8 cellular contexts compared by ENCODE assay signal in the genomic region with DNA sequence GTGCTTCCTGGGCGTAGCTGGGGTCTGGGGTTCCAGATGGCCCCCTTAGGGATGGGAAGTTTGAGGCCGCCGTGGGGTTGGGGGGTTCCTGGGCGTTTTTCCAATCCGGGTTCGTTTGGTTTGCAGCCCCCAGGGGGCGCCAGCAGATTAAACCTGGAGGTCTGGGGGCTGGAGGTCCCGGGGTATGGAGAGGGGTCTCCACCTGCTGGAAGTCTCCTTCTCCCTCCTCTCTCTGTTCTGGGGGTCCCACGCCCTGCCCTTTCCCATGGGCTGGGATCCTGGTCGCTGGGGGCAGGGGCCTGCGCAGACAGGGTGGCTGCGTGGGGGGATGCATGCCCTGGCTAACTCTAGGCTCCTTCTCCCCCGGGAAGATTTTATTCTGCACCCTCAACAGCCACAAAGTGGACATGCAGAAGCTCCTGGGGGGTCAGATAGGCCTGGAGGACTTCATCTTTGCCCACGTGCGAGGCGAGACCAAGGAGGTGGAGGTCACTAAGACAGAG. TPM values are rescaled to one million over a fixed set of nuclear protein-coding genes. Genes with fewer than 3 reads are reported as not detected.
A peak's percentile ranks its signal among the peaks of the same experiment; 100 is the strongest.
DNase-seq lines count a peak whose midpoint lies in the region; TF ChIP-seq lines count a peak whose summit lies in the region.

No MANE protein-coding gene starts in this region.

- no peak for TF ChIP-seq POLR2A in vagina (IDR thresholded peaks at IDR 0.05)

- WGBS in HUES64: 31% methylated on average over 16 of the region's 16 CpGs

- H3K4me1 ChIP-seq in BE2C (no peaks in the 10 kb centered on the region), HUES64 (ENCODE audit: insufficient read depth, low read length) (no peaks in the 10 kb centered on the region), vagina (peaks cover 14% of the 10 kb centered on the region)

- H3K9me3 ChIP-seq in BE2C (no peaks in the 10 kb centered on the region; the same call in 1 of the 2 replicates), HUES64 (ENCODE audit: insufficient read depth, low read depth, low read length) (no peaks in the 10 kb centered on the region), vagina (no peaks in the 10 kb centered on the region)

- H3K27me3 ChIP-seq in BE2C (peaks cover 46% of the 10 kb centered on the region), HUES64 (ENCODE audit: insufficient read depth, low read length) (peaks cover 35% of the 10 kb centered on the region), vagina (no peaks in the 10 kb centered on the region)

- H3K36me3 ChIP-seq in BE2C: no peaks in the 10 kb centered on the region
- H3K36me3 ChIP-seq in HUES64 (ENCODE audit: insufficient read depth, low read length): no peaks in the 10 kb centered on the region
- H3K36me3 ChIP-seq in vagina: no peaks in the 10 kb centered on the region

- H3K4me3 ChIP-seq in BE2C (ENCODE audit: low read depth, low read length) (no peak overlapping the region), HUES64 (ENCODE audit: low read length) (peak overlapping the region; percentile 51), vagina (peak overlapping the region; percentile 31 to 50)

- peak; percentile 65 for TF ChIP-seq CTCF in BE2C (IDR thresholded peaks at IDR 0.05; ENCODE audit: low read depth, low read length)
- TF ChIP-seq CTCF in vagina (IDR thresholded peaks at IDR 0.05): peak in 1 of 3 experiments; percentile 19

- H3K9ac ChIP-seq in HUES64 (ENCODE audit: low read depth, low read length): peak overlapping the region; percentile 61; the same call in 1 of the 2 replicates

- H3K27ac ChIP-seq in HUES64 (ENCODE audit: low read depth, low read length) (no peak overlapping the region), vagina (no peak overlapping the region)

- intact Hi-C loops in vagina (cut with DNase I): loop anchor here (2.0 kb wide), 1 partner anchor 33 kb away; no protein-coding TSS in a partner anchor

- DNase-seq in BE2C (peak; percentile 55), left kidney (ENCODE audit: low read depth, low spot score) (peak; percentile 61), vagina (ENCODE audit: extremely low spot score in 2 of 2) (no peak), NCI-H1436 (lab: John Stamatoyannopoulos, UW) (no peak), AG20443 (ENCODE audit: low spot score) (no peak), NCI-H187 treated with DMSO at 0.1 percent for 48 hours (lab: John Stamatoyannopoulos, UW) (no peak)
- peak; percentile 42 for DNase-seq in activated naive CD4-positive, alpha-beta T cell treated with Interleukin-2 at 50 U/mL for 16 hours

RNA-seq across cellular contexts. Expression of a gene that starts 0.9 kb away (rescaled TPM):
- not detected for polyA plus RNA-seq in BE2C (2012; ENCODE audit: insufficient read depth, insufficient read length, low read depth)
- polyA plus RNA-seq in HUES64 (2013, experiment 1 of 2): 0.40 TPM
- 0.63 TPM for polyA plus RNA-seq in HUES64 (2013, experiment 2 of 2)
- total RNA-seq in vagina: 0.25 TPM

RNA-seq across cellular contexts. Expression of a gene that starts 13.4 kb away (rescaled TPM):
- polyA plus RNA-seq in BE2C (2012; ENCODE audit: insufficient read depth, insufficient read length, low read depth): 136 TPM
- 50.4 TPM for polyA plus RNA-seq in HUES64 (2013, experiment 1 of 2)
- polyA plus RNA-seq in HUES64 (2013, experiment 2 of 2): 58.9 TPM
- total RNA-seq in vagina: 92.8 TPM

RNA-seq across cellular contexts. Expression of a gene that starts 20.5 kb away (rescaled TPM):
- polyA plus RNA-seq in BE2C (2012; ENCODE audit: insufficient read depth, insufficient read length, low read depth): not detected
- 0.70 TPM for polyA plus RNA-seq in HUES64 (2013, experiment 1 of 2)
- polyA plus RNA-seq in HUES64 (2013, experiment 2 of 2): 0.38 TPM
- 1.7 TPM for total RNA-seq in vagina

RNA-seq across cellular contexts. Expression of a gene that starts 28.8 kb away (rescaled TPM):
- 119 TPM for polyA plus RNA-seq in BE2C (2012; ENCODE audit: insufficient read depth, insufficient read length, low read depth)
- polyA plus RNA-seq in HUES64 (2013, experiment 1 of 2): 34.1 TPM
- 37.2 TPM for polyA plus RNA-seq in HUES64 (2013, experiment 2 of 2)
- total RNA-seq in vagina: 48.4 TPM

RNA-seq across cellular contexts. Expression of a gene that starts 40.4 kb away (rescaled TPM):
- polyA plus RNA-seq in BE2C (2012; ENCODE audit: insufficient read depth, insufficient read length, low read depth): 92.4 TPM
- 20.4 TPM for polyA plus RNA-seq in HUES64 (2013, experiment 1 of 2)
- polyA plus RNA-seq in HUES64 (2013, experiment 2 of 2): 19.5 TPM
- total RNA-seq in vagina: 36.3 TPM

Comparison
In these comparisons a context has a peak if more than half of its experiments do, and no peak if none do; other contexts are left out.
1. DNase-seq: peak in BE2C (single experiment), activated naive CD4-positive, alpha-beta T cell treated with Interleukin-2 at 50 U/mL for 16 hours (single experiment) and left kidney (single experiment); none in vagina (0 of 2), NCI-H1436 (single experiment), AG20443 (single experiment) and NCI-H187 treated with DMSO at 0.1 percent for 48 hours (single experiment).